15 cellular contexts compared by ENCODE assay signal in genomic region chr3:63990204-63990603, GRCh38.
"Had no signal": no experiment of that assay in that cellular context is flagged by ENCODE, and none has a peak within 500 bp of the region (broad histone marks: within the 10 kb centered on the region; RNA-seq: fewer than 3 reads in every experiment).

No MANE protein-coding gene starts in this region.

- H3K27ac ChIP-seq: adrenal gland, cardiac muscle cell, esophagus squamous epithelium, left ventricle myocardium inferior, SJSA1, vagina had no signal

- H3K27me3 ChIP-seq: adrenal gland, cardiac muscle cell, esophagus squamous epithelium, SJSA1, tibial nerve, vagina had no signal

- H3K9me3 Mint-ChIP-seq: activated B cell treated with CpG ODN at 0.5 μM for 24 hours, memory B cell, nephron progenitor cell had no signal

- DNase-seq: activated B cell treated with CpG ODN at 0.5 μM for 24 hours; activated CD4-positive, alpha-beta T cell treated with anti-CD3 and anti-CD28 coated beads, Interleukin-2, amount 50 U/mL, for 1 hour; activated gamma-delta T cell treated with Interleukin-2 at 50 U/mL for 16 hours; adrenal gland; esophagus squamous epithelium; hippocampal formation; kidney; left ventricle myocardium inferior; nephron progenitor cell; stimulated activated CD4-positive, alpha-beta T cell treated with anti-CD3 and anti-CD28 coated beads, Interleukin-1b, Interleukin-23, amount 100 ng/mL, for 48 hours had no signal

- H3K27me3 Mint-ChIP-seq: activated B cell treated with CpG ODN at 0.5 μM for 24 hours, memory B cell had no signal

- H3K4me3 Mint-ChIP-seq: activated B cell treated with CpG ODN at 0.5 μM for 24 hours, memory B cell, nephron progenitor cell had no signal

- H3K4me1 ChIP-seq: adrenal gland, SJSA1, vagina had no signal

- H3K27ac Mint-ChIP-seq: activated B cell treated with CpG ODN at 0.5 μM for 24 hours, memory B cell, nephron progenitor cell had no signal

- H3K9me3 ChIP-seq: adrenal gland, esophagus squamous epithelium, left ventricle myocardium inferior, SJSA1, tibial nerve, vagina had no signal

- H3K4me1 Mint-ChIP-seq: activated B cell treated with CpG ODN at 0.5 μM for 24 hours, memory B cell had no signal

- H3K4me3 ChIP-seq: adrenal gland, cardiac muscle cell, esophagus squamous epithelium, left ventricle myocardium inferior, SJSA1, tibial nerve, vagina had no signal
